In genomic region chr3:16370872-16371740, GRCh38 we compare ENCODE assay signal across 8 cellular contexts.
A peak's percentile ranks its signal among the peaks of the same experiment; 100 is the strongest.
DNase-seq lines count a peak whose midpoint lies in the region; ATAC-seq and TF ChIP-seq lines count a peak whose summit lies in the region.

No MANE protein-coding gene starts in this region.

- peak overlapping the region; percentile 96 for H3K27ac Mint-ChIP-seq in stimulated activated naive B cell treated with anti-CD40 and anti-IgM and Interleukin-4, amounts not matched to agents 10 μg/mL and 1 μg/mL and 100 μg/mL, for 72 hours

- peak overlapping the region; percentile 60 to 70 for H3K4me3 Mint-ChIP-seq in stimulated activated naive B cell treated with anti-CD40 and anti-IgM and Interleukin-4, amounts not matched to agents 10 μg/mL and 1 μg/mL and 100 μg/mL, for 72 hours

- peaks cover 74 to 97% of the 10 kb centered on the region in 2 donors for H3K4me1 Mint-ChIP-seq in stimulated activated naive B cell treated with anti-CD40 and anti-IgM and Interleukin-4, amounts not matched to agents 10 μg/mL and 1 μg/mL and 100 μg/mL, for 72 hours

- H3K9me3 Mint-ChIP-seq in stimulated activated naive B cell treated with anti-CD40 and anti-IgM and Interleukin-4, amounts not matched to agents 10 μg/mL and 1 μg/mL and 100 μg/mL, for 72 hours: no peaks in the 10 kb centered on the region

- ATAC-seq in activated CD4-positive, CD25-positive, alpha-beta regulatory T cell treated with anti-CD3 and anti-CD28 coated beads, Interleukin-2, amount 50 U/mL, for 24 hours: peak; percentile 78 to 85
- peak; percentile 49 for ATAC-seq in HG03175 (IDR thresholded peaks at IDR 0.05; ENCODE audit: unreplicated experiment)
- peak; percentile 70 to 75 for ATAC-seq in stimulated activated naive B cell treated with anti-CD40 and anti-IgM and Interleukin-4, amounts not matched to agents 10 μg/mL and 1 μg/mL and 100 μg/mL, for 72 hours (replicated peaks)

- no peaks in the 10 kb centered on the region for H3K27me3 Mint-ChIP-seq in stimulated activated naive B cell treated with anti-CD40 and anti-IgM and Interleukin-4, amounts not matched to agents 10 μg/mL and 1 μg/mL and 100 μg/mL, for 72 hours

- no peak for DNase-seq in activated CD4-positive, CD25-positive, alpha-beta regulatory T cell treated with anti-CD3 and anti-CD28 coated beads, Interleukin-2, amount 50 U/mL, for 72 hours
- DNase-seq in epithelial cell of esophagus (ENCODE audit: low read depth): peak; percentile 25
- peak; percentile 83 for DNase-seq in stimulated activated naive B cell treated with anti-CD40 and anti-IgM and Interleukin-4, amounts not matched to agents 10 μg/mL and 1 μg/mL and 100 μg/mL, for 72 hours
- no peak for DNase-seq in foreskin melanocyte
- no peak for DNase-seq in NCI-H1048 (lab: John Stamatoyannopoulos, UW)
- DNase-seq in RKO (ENCODE audit: low spot score): no peak

- no peak for TF ChIP-seq CTCF in epithelial cell of esophagus (IDR thresholded peaks at IDR 0.05; ENCODE audit: insufficient read depth, low read depth, low read length, missing control alignments)

- H3K36me3 Mint-ChIP-seq in stimulated activated naive B cell treated with anti-CD40 and anti-IgM and Interleukin-4, amounts not matched to agents 10 μg/mL and 1 μg/mL and 100 μg/mL, for 72 hours: peaks cover 80 to 89% of the 10 kb centered on the region in 2 donors

- H3K4me3 ChIP-seq in epithelial cell of esophagus (ENCODE audit: low read length): no peak overlapping the region

Comparison
In these comparisons a context has a peak if more than half of its experiments do, and no peak if none do; other contexts are left out.
1. DNase-seq: peak in epithelial cell of esophagus (single experiment) and stimulated activated naive B cell treated with anti-CD40 and anti-IgM and Interleukin-4, amounts not matched to agents 10 μg/mL and 1 μg/mL and 100 μg/mL, for 72 hours (single experiment); none in activated CD4-positive, CD25-positive, alpha-beta regulatory T cell treated with anti-CD3 and anti-CD28 coated beads, Interleukin-2, amount 50 U/mL, for 72 hours (single experiment), foreskin melanocyte (single experiment), NCI-H1048 (single experiment) and RKO (single experiment).
2. Peak in every context shown above with its lines, with median percentiles within 50 percentile points of each other: ATAC-seq.